In the genomic region with DNA sequence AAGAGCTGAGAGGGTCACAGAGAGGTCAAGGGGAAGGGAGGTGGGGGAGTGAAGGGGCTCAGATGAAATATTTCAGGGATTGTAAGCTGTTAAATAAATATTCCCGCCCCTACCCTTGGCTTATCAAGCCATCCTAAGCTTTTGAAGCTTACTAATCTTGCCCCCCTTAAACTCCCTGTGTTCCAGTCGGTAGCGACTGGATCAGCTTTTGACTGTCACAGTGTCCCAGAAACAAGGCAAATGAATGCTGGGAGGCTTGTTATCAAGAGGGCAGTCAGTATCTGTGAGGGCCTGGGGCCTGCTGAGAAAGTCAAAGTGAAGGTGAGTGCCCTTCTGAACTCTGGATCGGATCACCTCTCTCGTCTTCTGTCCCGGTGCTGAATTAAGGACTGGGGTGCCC, we compare ENCODE assay signal across 21 cellular contexts.
"Had no signal": no experiment of that assay in that cellular context is flagged by ENCODE, and none has a peak within 500 bp of the region (broad histone marks: within the 10 kb centered on the region; RNA-seq: fewer than 3 reads in every experiment).

No MANE protein-coding gene starts in this region.

- H3K27me3 ChIP-seq: body of pancreas, colonic mucosa, left lung, testis, upper lobe of left lung had no signal

- H3K9me3 ChIP-seq: body of pancreas, colonic mucosa, left lung, testis, upper lobe of left lung had no signal

- DNase-seq: activated CD4-positive, alpha-beta memory T cell treated with anti-CD3 and anti-CD28 coated beads, Interleukin-2, amount 10 ng/mL, durations not matched to agents 7 days and 5 days; activated CD4-positive, alpha-beta T cell treated with anti-CD3 and anti-CD28 coated beads for 4 hours; activated CD8-positive, alpha-beta memory T cell treated with anti-CD3 and anti-CD28 coated beads, Interleukin-2, amount 10 ng/mL, durations not matched to agents 7 days and 5 days; activated naive CD4-positive, alpha-beta T cell; activated naive CD8-positive, alpha-beta T cell treated with anti-CD3 and anti-CD28 coated beads for 36 hours; amniotic stem cell; body of pancreas; colonic mucosa; erythroblast; foreskin melanocyte; head of caudate nucleus; left lung; naive thymus-derived CD8-positive, alpha-beta T cell; stimulated activated CD4-positive, alpha-beta T cell treated with anti-CD3 and anti-CD28 coated beads, Interleukin-4, amount 100 ng/mL, for 1 hour; testis had no signal

- H3K4me3 Mint-ChIP-seq: activated CD4-positive, alpha-beta memory T cell treated with anti-CD3 and anti-CD28 coated beads, Interleukin-2, amount 10 ng/mL, durations not matched to agents 7 days and 5 days; activated CD8-positive, alpha-beta memory T cell treated with anti-CD3 and anti-CD28 coated beads, Interleukin-2, amount 10 ng/mL, durations not matched to agents 7 days and 5 days; activated naive CD8-positive, alpha-beta T cell treated with anti-CD3 and anti-CD28 coated beads for 36 hours; activated T-helper 17 cell treated with anti-CD3 and anti-CD28 coated beads, Interleukin-2, amount 50 U/mL, for 72 hours; central memory CD8-positive, alpha-beta T cell; naive thymus-derived CD8-positive, alpha-beta T cell; stimulated activated effector memory CD8-positive, alpha-beta T cell treated with anti-CD3 and anti-CD28 coated beads, Interleukin-12 subunit alpha, Interleukin-12 subunit beta, amount 100 ng/mL, for 72 hours; WTC11 had no signal

- H3K36me3 ChIP-seq: colonic mucosa, left lung, upper lobe of left lung had no signal

- H3K4me1 Mint-ChIP-seq: activated CD4-positive, alpha-beta memory T cell treated with anti-CD3 and anti-CD28 coated beads, Interleukin-2, amount 10 ng/mL, durations not matched to agents 7 days and 5 days; activated CD8-positive, alpha-beta memory T cell treated with anti-CD3 and anti-CD28 coated beads, Interleukin-2, amount 10 ng/mL, durations not matched to agents 7 days and 5 days; activated naive CD8-positive, alpha-beta T cell treated with anti-CD3 and anti-CD28 coated beads for 36 hours; activated T-helper 17 cell treated with anti-CD3 and anti-CD28 coated beads, Interleukin-2, amount 50 U/mL, for 72 hours; central memory CD8-positive, alpha-beta T cell; naive thymus-derived CD8-positive, alpha-beta T cell; stimulated activated effector memory CD8-positive, alpha-beta T cell treated with anti-CD3 and anti-CD28 coated beads, Interleukin-12 subunit alpha, Interleukin-12 subunit beta, amount 100 ng/mL, for 72 hours had no signal

- H3K27ac ChIP-seq: body of pancreas, colonic mucosa, left lung, testis, upper lobe of left lung had no signal

- H3K4me3 ChIP-seq: body of pancreas, colonic mucosa, left lung, skin epidermis, upper lobe of left lung had no signal

- H3K27ac Mint-ChIP-seq: activated CD4-positive, alpha-beta memory T cell treated with anti-CD3 and anti-CD28 coated beads, Interleukin-2, amount 10 ng/mL, durations not matched to agents 7 days and 5 days; activated CD8-positive, alpha-beta memory T cell treated with anti-CD3 and anti-CD28 coated beads, Interleukin-2, amount 10 ng/mL, durations not matched to agents 7 days and 5 days; activated naive CD8-positive, alpha-beta T cell treated with anti-CD3 and anti-CD28 coated beads for 36 hours; activated T-helper 17 cell treated with anti-CD3 and anti-CD28 coated beads, Interleukin-2, amount 50 U/mL, for 72 hours; naive thymus-derived CD8-positive, alpha-beta T cell; stimulated activated effector memory CD8-positive, alpha-beta T cell treated with anti-CD3 and anti-CD28 coated beads, Interleukin-12 subunit alpha, Interleukin-12 subunit beta, amount 100 ng/mL, for 72 hours; WTC11 had no signal

- H3K36me3 Mint-ChIP-seq: activated CD8-positive, alpha-beta memory T cell treated with anti-CD3 and anti-CD28 coated beads, Interleukin-2, amount 10 ng/mL, durations not matched to agents 7 days and 5 days; activated naive CD8-positive, alpha-beta T cell treated with anti-CD3 and anti-CD28 coated beads for 36 hours; naive thymus-derived CD8-positive, alpha-beta T cell; stimulated activated effector memory CD8-positive, alpha-beta T cell treated with anti-CD3 and anti-CD28 coated beads, Interleukin-12 subunit alpha, Interleukin-12 subunit beta, amount 100 ng/mL, for 72 hours; WTC11 had no signal

- H3K27me3 Mint-ChIP-seq: activated naive CD8-positive, alpha-beta T cell treated with anti-CD3 and anti-CD28 coated beads for 36 hours; central memory CD8-positive, alpha-beta T cell; naive thymus-derived CD8-positive, alpha-beta T cell had no signal

- H3K9me3 Mint-ChIP-seq: activated CD4-positive, alpha-beta memory T cell treated with anti-CD3 and anti-CD28 coated beads, Interleukin-2, amount 10 ng/mL, durations not matched to agents 7 days and 5 days; activated naive CD8-positive, alpha-beta T cell treated with anti-CD3 and anti-CD28 coated beads for 36 hours; activated T-helper 17 cell treated with anti-CD3 and anti-CD28 coated beads, Interleukin-2, amount 50 U/mL, for 72 hours; central memory CD8-positive, alpha-beta T cell; naive thymus-derived CD8-positive, alpha-beta T cell; stimulated activated effector memory CD8-positive, alpha-beta T cell treated with anti-CD3 and anti-CD28 coated beads, Interleukin-12 subunit alpha, Interleukin-12 subunit beta, amount 100 ng/mL, for 72 hours; WTC11 had no signal

- ATAC-seq: activated CD8-positive, alpha-beta memory T cell treated with anti-CD3 and anti-CD28 coated beads, Interleukin-2, amount 10 ng/mL, durations not matched to agents 7 days and 5 days; activated T-helper 17 cell treated with anti-CD3 and anti-CD28 coated beads, Interleukin-2, amount 50 U/mL, for 72 hours; body of pancreas; left lung; naive thymus-derived CD8-positive, alpha-beta T cell; stimulated activated effector memory CD8-positive, alpha-beta T cell treated with anti-CD3 and anti-CD28 coated beads, Interleukin-12 subunit alpha, Interleukin-12 subunit beta, amount 100 ng/mL, for 72 hours; WTC11 had no signal
